ENCODE assay signal across 17 cellular contexts in the genomic region with DNA sequence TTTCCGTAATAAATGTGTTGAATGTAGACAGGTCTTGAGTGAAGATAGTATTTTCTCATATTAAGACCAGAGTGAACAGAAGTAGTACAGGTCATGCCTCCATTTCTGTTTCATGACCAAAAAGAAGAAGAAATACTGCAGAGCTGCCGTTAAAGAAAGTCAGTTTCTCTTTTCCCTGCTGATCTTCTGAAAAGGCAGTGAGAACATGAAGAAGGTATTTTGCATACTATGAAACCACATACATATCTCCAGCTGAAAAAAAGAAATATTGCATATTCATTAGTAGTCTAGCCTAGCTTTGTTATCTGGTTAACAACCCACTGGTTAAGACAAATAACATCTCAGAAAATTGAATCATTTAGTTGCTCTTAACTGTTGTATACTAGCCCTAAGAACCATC.
A peak's percentile ranks its signal among the peaks of the same experiment; 100 is the strongest.
DNase-seq lines count a peak whose midpoint lies in the region; ATAC-seq, FAIRE-seq and TF ChIP-seq lines count a peak whose summit lies in the region.
"Had no signal": no experiment of that assay in that cellular context is flagged by ENCODE, and none has a peak within 500 bp of the region (broad histone marks: within the 10 kb centered on the region; RNA-seq: fewer than 3 reads in every experiment).

No MANE protein-coding gene starts in this region.

- no TSS peak for BruUV-seq in PC-3 (replicated peaks; lab: Mats Ljungman, UMichigan)

- H3K27me3 ChIP-seq in OCI-LY3 (ENCODE audit: low read depth, low read length) (no peaks in the 10 kb centered on the region), osteoblast (ENCODE audit: insufficient read depth, low read length) (no peaks in the 10 kb centered on the region), PC-3 (ENCODE audit: low read length) (no peaks in the 10 kb centered on the region)
- H3K27me3 ChIP-seq: BE2C, brain microvascular endothelial cell, neutrophil had no signal

- peak; percentile 80 for ATAC-seq in GM19468 (IDR thresholded peaks at IDR 0.05; ENCODE audit: extremely low read depth, unreplicated experiment)
- peak; percentile 83 for ATAC-seq in HG02938 (IDR thresholded peaks at IDR 0.05; ENCODE audit: unreplicated experiment)
- ATAC-seq in PC-3: no peak
- ATAC-seq: activated T-helper 17 cell treated with anti-CD3 and anti-CD28 coated beads, Interleukin-2, amount 50 U/mL, for 72 hours had no signal

- peak; percentile 82 for FAIRE-seq in GM18507 (lab: Jason Lieb, UNC)
- FAIRE-seq: endothelial cell of umbilical vein, urothelium cell line had no signal

- H2AFZ ChIP-seq in OCI-LY3 (ENCODE audit: low read depth, low read length): no peak overlapping the region
- H2AFZ ChIP-seq in osteoblast (ENCODE audit: low read length): no peak overlapping the region
- no peak overlapping the region for H2AFZ ChIP-seq in PC-3 (ENCODE audit: low read length)

- H4K20me1 ChIP-seq in OCI-LY3 (ENCODE audit: insufficient read depth, low read length) (no peaks in the 10 kb centered on the region), osteoblast (ENCODE audit: insufficient read depth, low read length) (no peaks in the 10 kb centered on the region), PC-3 (ENCODE audit: low read length) (no peaks in the 10 kb centered on the region)

- H3K4me3 ChIP-seq in OCI-LY3 (ENCODE audit: low read length): no peak overlapping the region
- no peak overlapping the region for H3K4me3 ChIP-seq in osteoblast (ENCODE audit: insufficient read depth, low read length)
- H3K4me3 ChIP-seq in PC-3 (ENCODE audit: low read length): no peak overlapping the region

- H3K27ac ChIP-seq in OCI-LY3 (ENCODE audit: low read length) (peak overlapping the region; percentile 43), osteoblast (ENCODE audit: low read depth, low read length) (no peak overlapping the region), PC-3 (ENCODE audit: low read length) (no peak overlapping the region)
- H3K27ac ChIP-seq: brain microvascular endothelial cell, neutrophil had no signal

- no peaks in the 10 kb centered on the region for H3K9me2 ChIP-seq in PC-3 (replicated peaks; ENCODE audit: low read length)

- H3K4me1 ChIP-seq in OCI-LY3 (ENCODE audit: low read length) (peaks cover 10% of the 10 kb centered on the region), osteoblast (ENCODE audit: insufficient read depth, low read length) (no peaks in the 10 kb centered on the region), PC-3 (ENCODE audit: insufficient read depth, low read length) (no peaks in the 10 kb centered on the region)
- H3K4me1 ChIP-seq: BE2C had no signal

- H3K79me2 ChIP-seq in OCI-LY3 (ENCODE audit: low read length): no peaks in the 10 kb centered on the region
- H3K79me2 ChIP-seq in osteoblast (ENCODE audit: insufficient read depth, low read length): no peaks in the 10 kb centered on the region
- no peaks in the 10 kb centered on the region for H3K79me2 ChIP-seq in PC-3 (ENCODE audit: low read length)

- no peaks in the 10 kb centered on the region for H3F3A ChIP-seq in PC-3 (ENCODE audit: low read length, unreplicated experiment)

- intact Hi-C loops in PC-3 (cut with micrococcal nuclease): no loop called here

- H3K9ac ChIP-seq in OCI-LY3 (ENCODE audit: low read length) (no peak overlapping the region), PC-3 (ENCODE audit: low read length) (no peak overlapping the region)

- POLR2A ChIA-PET in PC-3 (lab: Charles Lee; ENCODE audit: unreplicated experiment): no interaction called here

- H3K36me3 ChIP-seq in OCI-LY3 (replicated peaks; ENCODE audit: low read depth, low read length) (no peaks in the 10 kb centered on the region), osteoblast (ENCODE audit: insufficient read depth, low read length) (peaks cover 4% of the 10 kb centered on the region), PC-3 (ENCODE audit: low read depth, low read length) (no peaks in the 10 kb centered on the region)
- H3K36me3 ChIP-seq: BE2C, brain microvascular endothelial cell had no signal

- DNase-seq in GM18507 (ENCODE audit: extremely low spot score, insufficient read length, low read depth) (no peak), osteoblast (ENCODE audit: insufficient read length, low spot score, missing footprints) (no peak), occipital lobe (lab: John Stamatoyannopoulos, UW) (no peak), PC-3 (no peak), D341Med (ENCODE audit: low spot score) (no peak)
- DNase-seq: BE2C, brain microvascular endothelial cell, GOT3, hippocampal formation, NCI-H524 had no signal

- H3K9me3 ChIP-seq in OCI-LY3 (ENCODE audit: insufficient read depth, low read length): no peaks in the 10 kb centered on the region
- no peaks in the 10 kb centered on the region for H3K9me3 ChIP-seq in osteoblast (ENCODE audit: low read depth, low read length)
- H3K9me3 ChIP-seq in PC-3 (ENCODE audit: low read length): no peaks in the 10 kb centered on the region
- H3K9me3 ChIP-seq: BE2C, neutrophil had no signal

- TF ChIP-seq CTCF in OCI-LY3 (IDR thresholded peaks at IDR 0.05; ENCODE audit: low read depth, low read length): no peak
- TF ChIP-seq CTCF in osteoblast (IDR thresholded peaks at IDR 0.05; ENCODE audit: extremely low read depth, low read depth, low read length): no peak
- TF ChIP-seq CTCF in PC-3 (conservative IDR thresholded peaks at IDR 0.05; ENCODE audit: low read depth, low read length): no peak

- CTCF ChIA-PET in PC-3 (lab: Charles Lee): no interaction called here

- H3K4me2 ChIP-seq in OCI-LY3 (ENCODE audit: low read length): peak overlapping the region; percentile 25
- no peak overlapping the region for H3K4me2 ChIP-seq in osteoblast (ENCODE audit: insufficient read depth, low read length)
- H3K4me2 ChIP-seq in PC-3 (ENCODE audit: low read length): no peak overlapping the region
